Comparison of ENCODE assay signal across 35 cellular contexts in genomic region chr20:53466279-53466678, GRCh38.
"Had no signal": no experiment of that assay in that cellular context is flagged by ENCODE, and none has a peak within 500 bp of the region (broad histone marks: within the 10 kb centered on the region; RNA-seq: fewer than 3 reads in every experiment).

No MANE protein-coding gene starts in this region.

- H3K4me2 ChIP-seq: KMS-11 had no signal

- H3K9ac ChIP-seq: KMS-11 had no signal

- H3K4me3 ChIP-seq: MG63 had no signal

- H3K9me3 ChIP-seq: MG63 had no signal

- H3K36me3 ChIP-seq: MG63 had no signal

- H3K27ac ChIP-seq: KMS-11 had no signal

- DNase-seq: Karpas-422, Kasumi-1, MG63, MM.1S, MV-4-11, NCI-H1048, NCI-H1092, NCI-H1092 treated with DMSO at 0.1 percent for 48 hours, NCI-H1105, NCI-H1105 treated with DMSO at 0.1 percent for 48 hours, NCI-H1417, NCI-H1417 treated with DMSO at 0.1 percent for 48 hours, NCI-H1436, NCI-H1436 treated with DMSO at 0.1 percent for 48 hours, NCI-H146, NCI-H1694, NCI-H1694 treated with DMSO at 0.1 percent for 48 hours, NCI-H187, NCI-H187 treated with DMSO at 0.1 percent for 48 hours, NCI-H1930, NCI-H2029, NCI-H2029 treated with DMSO at 0.1 percent for 48 hours, NCI-H2081, NCI-H2081 treated with DMSO at 0.1 percent for 48 hours, NCI-H2107, NCI-H2171, NCI-H2171 treated with DMSO at 0.1 percent for 48 hours, NCI-H2227 treated with DMSO at 0.1 percent for 48 hours, NCI-H226, NCI-H345, NCI-H446, NCI-H446 treated with DMSO at 0.1 percent for 48 hours, NCI-H510A, NCI-H510A treated with DMSO at 0.1 percent for 48 hours had no signal
